ENCODE assay signal across 8 cellular contexts in the genomic region with DNA sequence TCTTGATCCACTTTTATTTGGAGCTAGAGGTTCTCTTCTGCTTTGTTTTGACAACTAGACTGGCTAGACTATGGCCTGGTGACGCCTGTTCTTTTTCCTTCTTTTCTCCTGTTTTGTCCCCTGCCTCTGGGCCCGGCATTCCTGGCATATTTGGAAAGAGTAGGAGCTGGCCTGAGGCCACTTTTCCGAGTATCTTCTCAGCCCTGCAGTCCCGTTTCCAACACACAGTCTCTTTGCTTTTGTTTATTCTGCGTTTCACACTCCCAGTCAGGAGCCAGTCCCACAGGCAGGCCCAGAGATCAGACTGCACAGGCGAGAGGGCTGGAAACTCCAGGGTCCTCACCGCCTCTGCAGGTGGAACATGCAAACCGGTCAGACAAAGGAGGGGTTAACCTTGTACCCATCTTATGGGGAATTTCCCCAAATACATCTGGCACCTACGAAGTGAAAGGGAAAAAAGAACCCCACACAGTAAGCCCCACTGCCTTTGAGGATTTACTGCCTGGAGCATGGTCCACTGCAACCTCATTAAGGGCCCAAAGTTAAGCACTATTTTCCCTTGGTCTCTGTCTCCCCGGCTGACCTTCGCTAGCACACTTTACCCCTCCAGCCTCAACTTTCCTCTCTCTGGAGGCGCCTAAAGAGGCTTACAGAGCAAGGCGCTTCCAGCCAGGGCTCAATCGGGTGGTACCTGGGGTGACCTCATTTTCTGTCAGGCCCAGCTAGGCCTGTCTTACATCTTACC.
DNase-seq lines count a peak whose midpoint lies in the region; ATAC-seq and TF ChIP-seq lines count a peak whose summit lies in the region.

No MANE protein-coding gene starts in this region.

- in situ Hi-C loops in Panc1 (cut with HindIII; ENCODE audit: low pct_unique_long_range_greater_than_20kb, low sequenced_read_pairs): loop anchor here (25.0 kb wide), 1 partner anchor 250 kb away; no protein-coding TSS in a partner anchor

- CTCF ChIA-PET in Panc1 (lab: Charles Lee): no interaction called here

- intact Hi-C loops in Panc1 (cut with micrococcal nuclease; ENCODE audit: unreplicated experiment) (no loop called here), uterus (cut with DNase I; ENCODE audit: low total_unique reads) (loop anchor here (10.0 kb wide), 1 partner anchor 263 kb away; no protein-coding TSS in a partner anchor)

- peaks cover 3% of the 10 kb centered on the region; the same call in 1 of the 2 replicates for H3K9me3 ChIP-seq in Panc1 (ENCODE audit: control insufficient read depth, insufficient read depth, low read depth, low read length)
- no peaks in the 10 kb centered on the region for H3K9me3 ChIP-seq in uterus

- peaks cover 49% of the 10 kb centered on the region for H3K4me1 ChIP-seq in Panc1 (ENCODE audit: control insufficient read depth, insufficient read depth, low read length)
- H3K4me1 ChIP-seq in uterus: peaks cover 6 to 21% of the 10 kb centered on the region in 2 donors

- ATAC-seq in GM21723 (IDR thresholded peaks at IDR 0.05; ENCODE audit: unreplicated experiment) (peak; percentile 61), Panc1 (peak; percentile 89), HG03025 (IDR thresholded peaks at IDR 0.05; ENCODE audit: low FRiP score, unreplicated experiment) (no peak)

- POLR2A ChIA-PET in Panc1 (lab: Charles Lee): interaction anchor here (0.6 to 1.0 kb wide), 2 partner anchors 13 to 263 kb away, joined by 3 to 6 read pairs; no protein-coding TSS in a partner anchor

- TF ChIP-seq CTCF in Panc1 (IDR thresholded peaks at IDR 0.05) (no peak), uterus (IDR thresholded peaks at IDR 0.05) (peak in 1 of 4 experiments; percentile 5)

- DNase-seq in ELR (ENCODE audit: low read depth): peak; percentile 77
- no peak for DNase-seq in Panc1 (ENCODE audit: low read depth, low spot score)
- DNase-seq in ecto neural progenitor cell (ENCODE audit: low spot score): peak; percentile 72
- DNase-seq in midbrain (lab: John Stamatoyannopoulos, UW): peak; percentile 45
- DNase-seq in uterus: peak; percentile 84 to 86
- no peak for DNase-seq in NCI-H2107 (lab: John Stamatoyannopoulos, UW)

- H3K27me3 ChIP-seq in Panc1 (ENCODE audit: control insufficient read depth, insufficient read depth, low read length): no peaks in the 10 kb centered on the region
- no peaks in the 10 kb centered on the region for H3K27me3 ChIP-seq in uterus

- TF ChIP-seq POLR2A in uterus (IDR thresholded peaks at IDR 0.05): no peak

- H3K27ac ChIP-seq in Panc1 (ENCODE audit: low read length) (peak overlapping the region; percentile 100), uterus (peak overlapping the region; percentile 87 to 89)

- H3K36me3 ChIP-seq in Panc1 (ENCODE audit: control insufficient read depth, insufficient read depth, low read length) (no peaks in the 10 kb centered on the region), uterus (no peaks in the 10 kb centered on the region)

- no peak overlapping the region for H3K4me3 ChIP-seq in Panc1 (ENCODE audit: low read depth in 2 of 2, low read length in 2 of 2)
- H3K4me3 ChIP-seq in uterus: no peak overlapping the region

- BruUV-seq in Panc1 (replicated peaks; lab: Mats Ljungman, UMichigan): no TSS peak

Comparison
In these comparisons a context has a peak if more than half of its experiments do, and no peak if none do; other contexts are left out.
1. DNase-seq: peak in ELR (single experiment), ecto neural progenitor cell (single experiment), midbrain (single experiment) and uterus (2 of 2); none in Panc1 (single experiment) and NCI-H2107 (single experiment).